ENCODE assay signal across 1 cellular context in genomic region chr2:30230855-30231725, GRCh38.
TF ChIP-seq lines count a peak whose summit lies in the region.

Gene LBH, plus strand, starts transcription at chr2:30231534. Its CDS starts 205 bp downstream, at chr2:30231739.

TF ChIP-seq in K562, 482 proteins besides CTCF, POLR2A, EP300 and RAD21 (continued from another document and continues in another):
- no peak for TF ChIP-seq BRF2 (IDR thresholded peaks at IDR 0.05; ENCODE audit: borderline replicate concordance, insufficient read depth, insufficient read length)
- TF ChIP-seq DLX4 (CRISPR knock-in tag; IDR thresholded peaks at IDR 0.05), result no peak
- no peak for TF ChIP-seq XRCC4 (IDR thresholded peaks at IDR 0.05; ENCODE audit: extremely low read depth, insufficient read depth, insufficient read length)
- TF ChIP-seq RB1 (IDR thresholded peaks at IDR 0.05; ENCODE audit: low read depth), result peak; percentile 38; the same call in 1 of the 2 replicates
- TF ChIP-seq SMAD2 (IDR thresholded peaks at IDR 0.05; ENCODE audit: low read depth, low read length), result no peak
- 0 out of 2 replicates have a peak, but pooled peaks have one; percentile 16 for TF ChIP-seq ZNF644 (tag; IDR thresholded peaks at IDR 0.05; ENCODE audit: low read depth)
- no peak for TF ChIP-seq FOXA3 (CRISPR knock-in tag; conservative IDR thresholded peaks at IDR 0.05 in 1 of 2, IDR thresholded peaks at IDR 0.05 in 1 of 2)
- no peak for TF ChIP-seq ZBED1 (IDR thresholded peaks at IDR 0.05)
- TF ChIP-seq ESRRB (CRISPR knock-in tag; IDR thresholded peaks at IDR 0.05; ENCODE audit: borderline replicate concordance), result no peak
- no peak for TF ChIP-seq ZFPM2 (CRISPR knock-in tag; IDR thresholded peaks at IDR 0.05)
- TF ChIP-seq ZNF507 (tag; conservative IDR thresholded peaks at IDR 0.05), result no peak
- TF ChIP-seq ATF6 (CRISPR knock-in tag; IDR thresholded peaks at IDR 0.05), result no peak
- no peak for TF ChIP-seq ZNF282 (CRISPR knock-in tag; IDR thresholded peaks at IDR 0.05)
- no peak for TF ChIP-seq ZNF121 (CRISPR knock-in tag; conservative IDR thresholded peaks at IDR 0.05)
- TF ChIP-seq NFATC3 (IDR thresholded peaks at IDR 0.05), result no peak
- TF ChIP-seq NKRF (IDR thresholded peaks at IDR 0.05; ENCODE audit: borderline replicate concordance), result no peak
- no peak for TF ChIP-seq FOXM1 (IDR thresholded peaks at IDR 0.05; ENCODE audit: low read depth)
- no peak for TF ChIP-seq FOXM1 (CRISPR knock-in tag; IDR thresholded peaks at IDR 0.05; ENCODE audit: low read depth)
- TF ChIP-seq TOE1 (IDR thresholded peaks at IDR 0.05; ENCODE audit: borderline replicate concordance), result no peak
- TF ChIP-seq TOE1 (CRISPR knock-in tag; IDR thresholded peaks at IDR 0.05; ENCODE audit: borderline replicate concordance, low read depth), result no peak
- TF ChIP-seq C11orf30 (IDR thresholded peaks at IDR 0.05; ENCODE audit: low read depth), result no peak
- peak; percentile 6; the same call in 1 of the 2 replicates for TF ChIP-seq ZBTB7A (IDR thresholded peaks at IDR 0.05; ENCODE audit: borderline replicate concordance, control insufficient read depth, low read depth, low read length)
- TF ChIP-seq NFIX (CRISPR knock-in tag; IDR thresholded peaks at IDR 0.05; ENCODE audit: low read depth), result no peak
- TF ChIP-seq SRF (CRISPR knock-in tag; IDR thresholded peaks at IDR 0.05), result no peak
- no peak for TF ChIP-seq ZBTB43 (CRISPR knock-in tag; IDR thresholded peaks at IDR 0.05)
- TF ChIP-seq NR2C2 (CRISPR knock-in tag; IDR thresholded peaks at IDR 0.05), result no peak
- no peak for TF ChIP-seq NR2C2 (tag; IDR thresholded peaks at IDR 0.05)
- TF ChIP-seq SP2 (IDR thresholded peaks at IDR 0.05; ENCODE audit: extremely low read depth, low read depth, low read length, poor library complexity, severe bottlenecking), result no peak
- no peak for TF ChIP-seq HIVEP1 (CRISPR knock-in tag; IDR thresholded peaks at IDR 0.05)
- no peak for TF ChIP-seq USF2 (CRISPR knock-in tag; IDR thresholded peaks at IDR 0.05)
- TF ChIP-seq ZKSCAN1 (IDR thresholded peaks at IDR 0.05; ENCODE audit: low read depth, low read length), result no peak
- no peak for TF ChIP-seq TEAD1 (CRISPR knock-in tag; IDR thresholded peaks at IDR 0.05)
- TF ChIP-seq MAX (CRISPR knock-in tag; IDR thresholded peaks at IDR 0.05), result no peak; the same call in 1 of the 2 replicates
- TF ChIP-seq ZNF699 (CRISPR knock-in tag; IDR thresholded peaks at IDR 0.05; ENCODE audit: insufficient replicate concordance), result no peak
- no peak for TF ChIP-seq ZBTB12 (CRISPR knock-in tag; IDR thresholded peaks at IDR 0.05)
- TF ChIP-seq TBP (optimal IDR thresholded peaks at IDR 0.05; ENCODE audit: low read depth, low read length), result peak; percentile 99
- TF ChIP-seq ZKSCAN3 (CRISPR knock-in tag; IDR thresholded peaks at IDR 0.05), result no peak
- no peak for TF ChIP-seq PHTF2 (CRISPR knock-in tag; IDR thresholded peaks at IDR 0.05)
- no peak for TF ChIP-seq NR1H2 (CRISPR knock-in tag; IDR thresholded peaks at IDR 0.05)
- no peak for TF ChIP-seq LARP7 (IDR thresholded peaks at IDR 0.05)
- TF ChIP-seq CEBPG (CRISPR knock-in tag; IDR thresholded peaks at IDR 0.05), result no peak
- no peak for TF ChIP-seq CEBPG (tag; conservative IDR thresholded peaks at IDR 0.05 in 1 of 2, IDR thresholded peaks at IDR 0.05 in 1 of 2)
- no peak for TF ChIP-seq SIRT6 (IDR thresholded peaks at IDR 0.05; ENCODE audit: low read depth, low read length)
- TF ChIP-seq JUN (IDR thresholded peaks at IDR 0.05; ENCODE audit: borderline replicate concordance, low read depth, low read length), result no peak
- TF ChIP-seq JUN (CRISPR knock-in tag; IDR thresholded peaks at IDR 0.05; ENCODE audit: borderline replicate concordance), result no peak
- TF ChIP-seq MEF2A (IDR thresholded peaks at IDR 0.05; ENCODE audit: control insufficient read depth, low read depth, low read length), result no peak
- TF ChIP-seq GTF2A2 (tag; IDR thresholded peaks at IDR 0.05), result peak; percentile 92
- no peak for TF ChIP-seq ARNT (IDR thresholded peaks at IDR 0.05)
- no peak for TF ChIP-seq ZNF354B (CRISPR knock-in tag; IDR thresholded peaks at IDR 0.05)
- no peak for TF ChIP-seq HCFC1 (IDR thresholded peaks at IDR 0.05; ENCODE audit: low read depth, low read length)
- peak; percentile 24; the same call in 1 of the 2 replicates for TF ChIP-seq TFAP4 (CRISPR knock-in tag; IDR thresholded peaks at IDR 0.05; ENCODE audit: borderline replicate concordance)
- TF ChIP-seq BRD4 (IDR thresholded peaks at IDR 0.05), result no peak
- TF ChIP-seq GABPA (tag; conservative IDR thresholded peaks at IDR 0.05; ENCODE audit: low read depth), result no peak
- no peak for TF ChIP-seq ARID3A (IDR thresholded peaks at IDR 0.05; ENCODE audit: borderline replicate concordance, low read depth, low read length)
- no peak for TF ChIP-seq ELK3 (CRISPR knock-in tag; IDR thresholded peaks at IDR 0.05)
- TF ChIP-seq U2AF2 (optimal IDR thresholded peaks at IDR 0.05; ENCODE audit: low read depth, low read length), result no peak
- no peak for TF ChIP-seq CHAMP1 (IDR thresholded peaks at IDR 0.05)
- no peak for TF ChIP-seq PHF21A (IDR thresholded peaks at IDR 0.05; ENCODE audit: borderline replicate concordance, low read depth)
